In genomic region chr1:152473887-152474537, GRCh38 we compare ENCODE assay signal across 1 cellular context.
TF ChIP-seq lines count a peak whose summit lies in the region.

No MANE protein-coding gene starts in this region.

TF ChIP-seq in IMR-90, 13 proteins besides CTCF, POLR2A, EP300 and RAD21 (continued from another document):
- TF ChIP-seq CEBPB (IDR thresholded peaks at IDR 0.05; ENCODE audit: low read depth, low read length), result peak; percentile 54; the same call in 1 of the 2 replicates
